ENCODE assay signal across 15 cellular contexts in the genomic region with DNA sequence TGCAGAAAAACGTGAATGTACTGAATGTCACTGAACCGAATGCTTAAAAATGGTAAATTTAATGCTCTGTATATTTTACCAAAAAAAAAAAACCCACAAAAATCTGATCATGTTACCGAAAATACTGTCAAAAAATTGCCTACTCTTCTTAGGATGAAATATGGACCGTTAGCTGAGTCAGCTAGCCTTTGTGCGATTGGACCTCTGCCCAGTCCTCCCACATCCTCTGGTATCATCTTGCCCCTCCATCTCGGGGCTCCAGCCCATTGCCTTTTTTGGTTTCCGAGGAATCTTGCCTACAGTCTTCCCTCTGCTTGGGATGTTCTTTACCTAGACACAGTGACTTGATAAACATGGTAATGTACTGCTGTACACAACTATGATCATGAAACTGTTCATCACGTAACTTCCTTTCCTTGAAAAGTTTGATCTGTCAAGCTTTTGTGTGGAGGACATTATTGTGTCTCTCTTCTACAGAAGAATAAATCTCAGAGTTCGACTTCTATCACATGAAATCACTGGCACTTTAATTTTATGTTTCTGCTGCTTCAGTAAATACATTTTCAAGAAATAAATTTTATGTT.
DNase-seq lines count a peak whose midpoint lies in the region; ATAC-seq and TF ChIP-seq lines count a peak whose summit lies in the region.
"Had no signal": no experiment of that assay in that cellular context is flagged by ENCODE, and none has a peak within 500 bp of the region (broad histone marks: within the 10 kb centered on the region; RNA-seq: fewer than 3 reads in every experiment).

No MANE protein-coding gene starts in this region.

- peaks cover 49% of the 10 kb centered on the region for H3K36me3 Mint-ChIP-seq in activated naive CD4-positive, alpha-beta T cell treated with anti-CD3 and anti-CD28 coated beads, Interleukin-2, amount 10 ng/mL, durations not matched to agents 7 days and 5 days
- H3K36me3 Mint-ChIP-seq: stimulated activated naive B cell treated with anti-CD40 and anti-IgM and Interleukin-4, amounts not matched to agents 10 μg/mL and 1 μg/mL and 100 μg/mL, for 72 hours had no signal

- H3K4me3 ChIP-seq in SK-N-SH (ENCODE audit: low read depth in 2 of 2, low read length in 1 of 2) (no peak overlapping the region), astrocyte of the spinal cord (ENCODE audit: low read depth, low read length) (no peak overlapping the region), urinary bladder (ENCODE audit: low read depth, low read length) (no peak overlapping the region)
- H3K4me3 ChIP-seq: gastroesophageal sphincter had no signal

- peak; percentile 36 for DNase-seq in activated naive CD4-positive, alpha-beta T cell treated with anti-CD3 and anti-CD28 coated beads, Interleukin-2, amount 10 ng/mL, durations not matched to agents 7 days and 5 days
- no peak for DNase-seq in activated naive CD4-positive, alpha-beta T cell (lab: John Stamatoyannopoulos, UW)
- DNase-seq in SK-N-SH (no peak), astrocyte of the spinal cord (ENCODE audit: low read depth, low spot score) (peak; percentile 64), NCI-H345 (lab: John Stamatoyannopoulos, UW) (no peak), DMS53 (lab: John Stamatoyannopoulos, UW) (no peak)
- DNase-seq: H9; Kasumi-1; mesenchymal stem cell; NCI-H1694; NCI-H524 treated with DMSO at 0.1 percent for 48 hours; stimulated activated naive B cell treated with anti-CD40 and anti-IgM and Interleukin-4, amounts not matched to agents 10 μg/mL and 1 μg/mL and 100 μg/mL, for 72 hours had no signal

- POLR2A ChIA-PET in SK-N-SH (lab: Yijun Ruan, JAX): no interaction called here

- no peak overlapping the region for H3K9ac ChIP-seq in SK-N-SH

- H3K27me3 Mint-ChIP-seq in activated naive CD4-positive, alpha-beta T cell treated with anti-CD3 and anti-CD28 coated beads, Interleukin-2, amount 10 ng/mL, durations not matched to agents 7 days and 5 days: no peaks in the 10 kb centered on the region

- H3K27ac ChIP-seq in SK-N-SH (ENCODE audit: low read depth in 2 of 2, low read length in 1 of 2) (no peak overlapping the region), urinary bladder (ENCODE audit: low read depth) (peak overlapping the region; percentile 23)
- H3K27ac ChIP-seq: gastroesophageal sphincter had no signal

- no peak overlapping the region for H3K4me2 ChIP-seq in SK-N-SH

- TF ChIP-seq CTCF in SK-N-SH (IDR thresholded peaks at IDR 0.05): no peak
- TF ChIP-seq CTCF in astrocyte of the spinal cord (IDR thresholded peaks at IDR 0.05; ENCODE audit: low read depth, low read length): no peak

- no peak overlapping the region for H3K4me3 Mint-ChIP-seq in activated naive CD4-positive, alpha-beta T cell treated with anti-CD3 and anti-CD28 coated beads, Interleukin-2, amount 10 ng/mL, durations not matched to agents 7 days and 5 days
- H3K4me3 Mint-ChIP-seq: H9; stimulated activated naive B cell treated with anti-CD40 and anti-IgM and Interleukin-4, amounts not matched to agents 10 μg/mL and 1 μg/mL and 100 μg/mL, for 72 hours had no signal

- H3K9me2 ChIP-seq in SK-N-SH: no peaks in the 10 kb centered on the region; the same call in 1 of the 2 replicates

- no peak for TF ChIP-seq RAD21 in SK-N-SH (IDR thresholded peaks at IDR 0.05; ENCODE audit: low read length)

- CTCF ChIA-PET in activated naive CD4-positive, alpha-beta T cell treated with anti-CD3 and anti-CD28 coated beads, Interleukin-2, amount 10 ng/mL, durations not matched to agents 7 days and 5 days (lab: Charles Lee): no interaction called here
- CTCF ChIA-PET in SK-N-SH (lab: Yijun Ruan, JAX): interaction anchor here (0.7 kb wide), 1 partner anchor 626 kb away, joined by 3 read pairs; no protein-coding TSS in a partner anchor

- no peak for ATAC-seq in HG03571 (IDR thresholded peaks at IDR 0.05; ENCODE audit: unreplicated experiment)
- ATAC-seq: gastroesophageal sphincter; stimulated activated naive B cell treated with anti-CD40 and anti-IgM and Interleukin-4, amounts not matched to agents 10 μg/mL and 1 μg/mL and 100 μg/mL, for 72 hours had no signal

- TF ChIP-seq EP300 in SK-N-SH (IDR thresholded peaks at IDR 0.05; ENCODE audit: borderline replicate concordance in 1 of 2, low read depth in 1 of 2, low read length in 1 of 2): peak in 1 of 2 experiments; percentile 56; a peak in 1 of 4 replicates

- peaks cover 32% of the 10 kb centered on the region for H3K9me3 Mint-ChIP-seq in activated naive CD4-positive, alpha-beta T cell treated with anti-CD3 and anti-CD28 coated beads, Interleukin-2, amount 10 ng/mL, durations not matched to agents 7 days and 5 days
- H3K9me3 Mint-ChIP-seq: H9 had no signal

- H4K20me1 ChIP-seq in SK-N-SH (ENCODE audit: insufficient read depth): no peaks in the 10 kb centered on the region

- H3K4me1 Mint-ChIP-seq in activated naive CD4-positive, alpha-beta T cell treated with anti-CD3 and anti-CD28 coated beads, Interleukin-2, amount 10 ng/mL, durations not matched to agents 7 days and 5 days: peaks cover 76% of the 10 kb centered on the region

- no peaks in the 10 kb centered on the region for H3F3A ChIP-seq in SK-N-SH (replicated peaks; ENCODE audit: insufficient read depth)

- H3K4me1 ChIP-seq in SK-N-SH (ENCODE audit: control insufficient read depth in 1 of 2, insufficient read depth in 2 of 2, low read depth in 1 of 2, low read length in 1 of 2) (peaks cover 0 to 6% of the 10 kb centered on the region in 2 experiments; a peak in 1 of 4 replicates), urinary bladder (ENCODE audit: insufficient read depth) (no peaks in the 10 kb centered on the region)
- H3K4me1 ChIP-seq: gastroesophageal sphincter had no signal

- H3K27me3 ChIP-seq in SK-N-SH (ENCODE audit: insufficient read depth): no peaks in the 10 kb centered on the region

- in situ Hi-C loops in astrocyte of the spinal cord (cut with HindIII; ENCODE audit: low sequenced_read_pairs): no loop called here

- H3K36me3 ChIP-seq in SK-N-SH (replicated peaks in 1 of 2; ENCODE audit: control insufficient read depth in 1 of 2, insufficient read depth in 2 of 2, low read length in 1 of 2) (no peaks in the 10 kb centered on the region), urinary bladder (ENCODE audit: insufficient read depth) (no peaks in the 10 kb centered on the region)
- H3K36me3 ChIP-seq: gastroesophageal sphincter had no signal

- no peaks in the 10 kb centered on the region for H3K79me2 ChIP-seq in SK-N-SH (ENCODE audit: insufficient read depth)

- H3K27ac Mint-ChIP-seq in activated naive CD4-positive, alpha-beta T cell treated with anti-CD3 and anti-CD28 coated beads, Interleukin-2, amount 10 ng/mL, durations not matched to agents 7 days and 5 days: peak overlapping the region; percentile 98
- H3K27ac Mint-ChIP-seq: H9; stimulated activated naive B cell treated with anti-CD40 and anti-IgM and Interleukin-4, amounts not matched to agents 10 μg/mL and 1 μg/mL and 100 μg/mL, for 72 hours had no signal

- no peaks in the 10 kb centered on the region for H3K9me3 ChIP-seq in SK-N-SH
- H3K9me3 ChIP-seq: gastroesophageal sphincter had no signal

- no peak overlapping the region for H2AFZ ChIP-seq in SK-N-SH (ENCODE audit: low read depth)

- WGBS in SK-N-SH (ENCODE audit: low lambda C conversion rate): 49% methylated on average over 9 of the region's 9 CpGs
- 62% methylated on average over 9 of the region's 9 CpGs for WGBS in urinary bladder

TF ChIP-seq in SK-N-SH, 30 proteins besides CTCF, POLR2A, EP300 and RAD21 (continues in another document):
- TF ChIP-seq REST (IDR thresholded peaks at IDR 0.05; ENCODE audit: low read depth, low read length) (no peak), NFIC (IDR thresholded peaks at IDR 0.05; ENCODE audit: borderline replicate concordance) (peak; percentile 69), SMC3 (IDR thresholded peaks at IDR 0.05; ENCODE audit: low read depth, low read length) (no peak), IRF3 (IDR thresholded peaks at IDR 0.05; ENCODE audit: low read depth, low read length) (no peak)

Comparison
In these comparisons a context has a peak if more than half of its experiments do, and no peak if none do; other contexts are left out.
1. DNase-seq: peak in activated naive CD4-positive, alpha-beta T cell treated with anti-CD3 and anti-CD28 coated beads, Interleukin-2, amount 10 ng/mL, durations not matched to agents 7 days and 5 days (single experiment) and astrocyte of the spinal cord (single experiment); none in activated naive CD4-positive, alpha-beta T cell (0 of 4), SK-N-SH (single experiment), NCI-H345 (single experiment) and DMS53 (single experiment).